ENCODE assay signal across 8 cellular contexts in genomic region chr12:56041579-56042429, GRCh38. TPM values are rescaled to one million over a fixed set of nuclear protein-coding genes. Genes with fewer than 3 reads are reported as not detected.
DNase-seq lines count a peak whose midpoint lies in the region; TF ChIP-seq lines count a peak whose summit lies in the region.

Gene RPS26, plus strand, starts transcription at chr12:56041918. Its CDS starts 249 bp downstream, at chr12:56042167.

- CTCF ChIA-PET in activated naive CD4-positive, alpha-beta T cell treated with anti-CD3 and anti-CD28 coated beads, Interleukin-2, amount 10 ng/mL, durations not matched to agents 7 days and 5 days (lab: Charles Lee) = interaction anchor here (1.1 to 2.1 kb wide), 8 partner anchors 12 to 303 kb away, joined by 3 to 43 read pairs (median 4); partner anchors contain the start of genes PA2G4 and SUOX

- peak within 1 kb of the TSS; percentile 97 for H3K27ac Mint-ChIP-seq in HFFc6
- peak within 1 kb of the TSS; percentile 91 for H3K27ac Mint-ChIP-seq in activated naive CD4-positive, alpha-beta T cell treated with anti-CD3 and anti-CD28 coated beads, Interleukin-2, amount 10 ng/mL, durations not matched to agents 7 days and 5 days

- peaks cover 25% of the 10 kb centered on the region for H3K36me3 Mint-ChIP-seq in HFFc6 (ENCODE audit: low read depth)
- H3K36me3 Mint-ChIP-seq in activated naive CD4-positive, alpha-beta T cell treated with anti-CD3 and anti-CD28 coated beads, Interleukin-2, amount 10 ng/mL, durations not matched to agents 7 days and 5 days = peaks cover 44% of the 10 kb centered on the region

- peak within 1 kb of the TSS; percentile 99 for H3K4me3 Mint-ChIP-seq in HFFc6
- peak within 1 kb of the TSS; percentile 92 for H3K4me3 Mint-ChIP-seq in activated naive CD4-positive, alpha-beta T cell treated with anti-CD3 and anti-CD28 coated beads, Interleukin-2, amount 10 ng/mL, durations not matched to agents 7 days and 5 days

- peak; percentile 77 for TF ChIP-seq CTCF in HFFc6 (IDR thresholded peaks at IDR 0.05)

- H3K27me3 Mint-ChIP-seq in HFFc6 (ENCODE audit: insufficient read depth) = peaks cover 5% of the 10 kb centered on the region
- H3K27me3 Mint-ChIP-seq in activated naive CD4-positive, alpha-beta T cell treated with anti-CD3 and anti-CD28 coated beads, Interleukin-2, amount 10 ng/mL, durations not matched to agents 7 days and 5 days = peaks cover 3% of the 10 kb centered on the region

- H3K9me3 Mint-ChIP-seq in HFFc6 = peaks cover 10% of the 10 kb centered on the region
- H3K9me3 Mint-ChIP-seq in activated naive CD4-positive, alpha-beta T cell treated with anti-CD3 and anti-CD28 coated beads, Interleukin-2, amount 10 ng/mL, durations not matched to agents 7 days and 5 days = no peaks in the 10 kb centered on the region

- H3K4me3 ChIP-seq in GM08714 (ENCODE audit: low read length) = peak within 1 kb of the TSS; percentile 68

- DNase-seq in HFFc6 (peak; percentile 99), NAMALWA (ENCODE audit: low spot score) (peak; percentile 99), SK-N-DZ (ENCODE audit: low spot score) (peak; percentile 100), germinal center (ENCODE audit: low spot score) (peak; percentile 83), non-pigmented ciliary epithelial cell (ENCODE audit: low read depth) (peak; percentile 97), superior temporal gyrus (ENCODE audit: extremely low spot score) (peak; percentile 98)
- peak; percentile 95 for DNase-seq in activated naive CD4-positive, alpha-beta T cell treated with anti-CD3 and anti-CD28 coated beads, Interleukin-2, amount 10 ng/mL, durations not matched to agents 7 days and 5 days

- H3K4me1 Mint-ChIP-seq in HFFc6 (ENCODE audit: low read depth) = peaks cover 37% of the 10 kb centered on the region
- peaks cover 54% of the 10 kb centered on the region for H3K4me1 Mint-ChIP-seq in activated naive CD4-positive, alpha-beta T cell treated with anti-CD3 and anti-CD28 coated beads, Interleukin-2, amount 10 ng/mL, durations not matched to agents 7 days and 5 days

RNA-seq across cellular contexts. Expression of gene RPS26, which starts in this region (rescaled TPM):
- 100 to 1,000 TPM in 1 of 6 experiments, 10 to 100 TPM in 5; 40.7 to 151 (median 52.1) TPM for total RNA-seq in HFFc6 (2021; fragmentation: NEBNext Ultra II Directional; extraction: Animal tissue kit (Norgen Biotek cat#: 25700))
- polyA plus RNA-seq in SK-N-DZ (2014; cell fraction: cytosol; rRNA removed) = 360 and 480 TPM in 2 replicates
- polyA plus RNA-seq in SK-N-DZ (2014; cell fraction: nucleus; rRNA removed) = 280 and 660 TPM in 2 replicates

Comparison
In these comparisons a context has a peak if more than half of its experiments do, and no peak if none do; other contexts are left out.
1. Peak in every context shown above with its lines: DNase-seq and H3K4me3 ChIP-seq.